Comparison of ENCODE assay signal across 1 cellular context in the genomic region with DNA sequence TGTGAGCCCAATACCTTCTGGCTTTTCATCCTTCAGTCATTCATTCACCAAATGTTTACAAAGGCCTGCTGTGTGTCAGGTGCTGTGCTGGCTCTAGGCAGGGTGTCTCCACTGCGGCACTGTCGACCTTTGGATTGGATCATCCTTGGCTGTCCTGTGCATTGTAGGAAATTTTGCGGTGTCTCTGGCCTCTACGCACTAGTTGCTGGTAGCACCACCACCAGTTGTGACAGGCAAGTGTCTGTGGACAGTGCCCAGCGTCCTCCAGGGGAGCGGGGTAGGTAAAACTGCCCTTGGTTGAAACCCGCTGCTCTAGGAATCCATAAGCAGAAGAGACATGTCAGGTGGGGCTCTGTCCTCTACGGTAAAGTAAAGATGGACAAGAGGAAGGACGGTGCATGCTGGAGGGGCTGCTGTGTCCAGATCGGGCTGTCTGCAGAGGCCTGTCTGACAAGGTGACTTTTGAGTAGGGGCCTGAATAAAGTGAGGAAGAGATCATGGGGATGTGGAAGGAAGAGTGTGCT.
TF ChIP-seq lines count a peak whose summit lies in the region.

No MANE protein-coding gene starts in this region.

TF ChIP-seq in HepG2, 621 proteins besides CTCF, POLR2A, EP300 and RAD21 (continued from another document and continues in another):
- TF ChIP-seq, protein P1, sequence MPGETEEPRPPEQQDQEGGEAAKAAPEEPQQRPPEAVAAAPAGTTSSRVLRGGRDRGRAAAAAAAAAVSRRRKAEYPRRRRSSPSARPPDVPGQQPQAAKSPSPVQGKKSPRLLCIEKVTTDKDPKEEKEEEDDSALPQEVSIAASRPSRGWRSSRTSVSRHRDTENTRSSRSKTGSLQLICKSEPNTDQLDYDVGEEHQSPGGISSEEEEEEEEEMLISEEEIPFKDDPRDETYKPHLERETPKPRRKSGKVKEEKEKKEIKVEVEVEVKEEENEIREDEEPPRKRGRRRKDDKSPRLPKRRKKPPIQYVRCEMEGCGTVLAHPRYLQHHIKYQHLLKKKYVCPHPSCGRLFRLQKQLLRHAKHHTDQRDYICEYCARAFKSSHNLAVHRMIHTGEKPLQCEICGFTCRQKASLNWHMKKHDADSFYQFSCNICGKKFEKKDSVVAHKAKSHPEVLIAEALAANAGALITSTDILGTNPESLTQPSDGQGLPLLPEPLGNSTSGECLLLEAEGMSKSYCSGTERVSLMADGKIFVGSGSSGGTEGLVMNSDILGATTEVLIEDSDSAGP (CRISPR knock-in tag; IDR thresholded peaks at IDR 0.05; ENCODE audit: borderline replicate concordance) = peak; percentile 35; the same call in 1 of the 2 replicates
- peak; percentile 38; the same call in 1 of the 2 replicates for TF ChIP-seq GLI4 (CRISPR knock-in tag; IDR thresholded peaks at IDR 0.05; ENCODE audit: borderline replicate concordance)
- TF ChIP-seq ZC3H13 (CRISPR knock-in tag; IDR thresholded peaks at IDR 0.05) = no peak
- TF ChIP-seq SMC3 (IDR thresholded peaks at IDR 0.05; ENCODE audit: low read length) = no peak
- peak; percentile 95 for TF ChIP-seq ZBTB7B (CRISPR knock-in tag; IDR thresholded peaks at IDR 0.05)
- TF ChIP-seq ATF7 (IDR thresholded peaks at IDR 0.05) = no peak
- TF ChIP-seq ATF7 (CRISPR knock-in tag; IDR thresholded peaks at IDR 0.05) = peak; percentile 88
- TF ChIP-seq, protein P2, sequence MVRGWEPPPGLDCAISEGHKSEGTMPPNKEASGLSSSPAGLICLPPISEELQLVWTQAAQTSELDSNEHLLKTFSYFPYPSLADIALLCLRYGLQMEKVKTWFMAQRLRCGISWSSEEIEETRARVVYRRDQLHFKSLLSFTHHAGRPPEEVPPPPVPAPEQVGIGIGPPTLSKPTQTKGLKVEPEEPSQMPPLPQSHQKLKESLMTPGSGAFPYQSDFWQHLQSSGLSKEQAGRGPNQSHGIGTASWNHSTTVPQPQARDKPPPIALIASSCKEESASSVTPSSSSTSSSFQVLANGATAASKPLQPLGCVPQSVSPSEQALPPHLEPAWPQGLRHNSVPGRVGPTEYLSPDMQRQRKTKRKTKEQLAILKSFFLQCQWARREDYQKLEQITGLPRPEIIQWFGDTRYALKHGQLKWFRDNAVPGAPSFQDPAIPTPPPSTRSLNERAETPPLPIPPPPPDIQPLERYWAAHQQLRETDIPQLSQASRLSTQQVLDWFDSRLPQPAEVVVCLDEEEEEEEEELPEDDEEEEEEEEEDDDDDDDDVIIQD (CRISPR knock-in tag; IDR thresholded peaks at IDR 0.05; ENCODE audit: low read depth) = peak; percentile 59; the same call in 1 of the 2 replicates
- TF ChIP-seq ZNF776 (CRISPR knock-in tag; IDR thresholded peaks at IDR 0.05) = no peak
- TF ChIP-seq, protein P3, sequence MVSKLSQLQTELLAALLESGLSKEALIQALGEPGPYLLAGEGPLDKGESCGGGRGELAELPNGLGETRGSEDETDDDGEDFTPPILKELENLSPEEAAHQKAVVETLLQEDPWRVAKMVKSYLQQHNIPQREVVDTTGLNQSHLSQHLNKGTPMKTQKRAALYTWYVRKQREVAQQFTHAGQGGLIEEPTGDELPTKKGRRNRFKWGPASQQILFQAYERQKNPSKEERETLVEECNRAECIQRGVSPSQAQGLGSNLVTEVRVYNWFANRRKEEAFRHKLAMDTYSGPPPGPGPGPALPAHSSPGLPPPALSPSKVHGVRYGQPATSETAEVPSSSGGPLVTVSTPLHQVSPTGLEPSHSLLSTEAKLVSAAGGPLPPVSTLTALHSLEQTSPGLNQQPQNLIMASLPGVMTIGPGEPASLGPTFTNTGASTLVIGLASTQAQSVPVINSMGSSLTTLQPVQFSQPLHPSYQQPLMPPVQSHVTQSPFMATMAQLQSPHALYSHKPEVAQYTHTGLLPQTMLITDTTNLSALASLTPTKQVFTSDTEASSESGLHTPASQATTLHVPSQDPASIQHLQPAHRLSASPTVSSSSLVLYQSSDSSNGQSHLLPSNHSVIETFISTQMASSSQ (IDR thresholded peaks at IDR 0.05; ENCODE audit: low read depth) = peak; percentile 85
- TF ChIP-seq, protein P3 (CRISPR knock-in tag; IDR thresholded peaks at IDR 0.05; ENCODE audit: borderline replicate concordance) = peak; percentile 91
- 0 out of 2 replicates have a peak, but pooled peaks have one; percentile 28 for TF ChIP-seq SP5 (CRISPR knock-in tag; IDR thresholded peaks at IDR 0.05; ENCODE audit: borderline replicate concordance, low read depth)
- TF ChIP-seq, protein P4, sequence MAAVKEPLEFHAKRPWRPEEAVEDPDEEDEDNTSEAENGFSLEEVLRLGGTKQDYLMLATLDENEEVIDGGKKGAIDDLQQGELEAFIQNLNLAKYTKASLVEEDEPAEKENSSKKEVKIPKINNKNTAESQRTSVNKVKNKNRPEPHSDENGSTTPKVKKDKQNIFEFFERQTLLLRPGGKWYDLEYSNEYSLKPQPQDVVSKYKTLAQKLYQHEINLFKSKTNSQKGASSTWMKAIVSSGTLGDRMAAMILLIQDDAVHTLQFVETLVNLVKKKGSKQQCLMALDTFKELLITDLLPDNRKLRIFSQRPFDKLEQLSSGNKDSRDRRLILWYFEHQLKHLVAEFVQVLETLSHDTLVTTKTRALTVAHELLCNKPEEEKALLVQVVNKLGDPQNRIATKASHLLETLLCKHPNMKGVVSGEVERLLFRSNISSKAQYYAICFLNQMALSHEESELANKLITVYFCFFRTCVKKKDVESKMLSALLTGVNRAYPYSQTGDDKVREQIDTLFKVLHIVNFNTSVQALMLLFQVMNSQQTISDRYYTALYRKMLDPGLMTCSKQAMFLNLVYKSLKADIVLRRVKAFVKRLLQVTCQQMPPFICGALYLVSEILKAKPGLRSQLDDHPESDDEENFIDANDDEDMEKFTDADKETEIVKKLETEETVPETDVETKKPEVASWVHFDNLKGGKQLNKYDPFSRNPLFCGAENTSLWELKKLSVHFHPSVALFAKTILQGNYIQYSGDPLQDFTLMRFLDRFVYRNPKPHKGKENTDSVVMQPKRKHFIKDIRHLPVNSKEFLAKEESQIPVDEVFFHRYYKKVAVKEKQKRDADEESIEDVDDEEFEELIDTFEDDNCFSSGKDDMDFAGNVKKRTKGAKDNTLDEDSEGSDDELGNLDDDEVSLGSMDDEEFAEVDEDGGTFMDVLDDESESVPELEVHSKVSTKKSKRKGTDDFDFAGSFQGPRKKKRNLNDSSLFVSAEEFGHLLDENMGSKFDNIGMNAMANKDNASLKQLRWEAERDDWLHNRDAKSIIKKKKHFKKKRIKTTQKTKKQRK (IDR thresholded peaks at IDR 0.05; ENCODE audit: low read length) = no peak
- no peak; the same call in 1 of the 2 replicates for TF ChIP-seq ZMYM2 (CRISPR knock-in tag; IDR thresholded peaks at IDR 0.05)
- 0 out of 2 replicates have a peak, but pooled peaks have one; percentile 71 for TF ChIP-seq ZNF296 (CRISPR knock-in tag; conservative IDR thresholded peaks at IDR 0.05)
- 0 out of 3 replicates have a peak, but pooled peaks have one; percentile 21 for TF ChIP-seq MXI1 (IDR thresholded peaks at IDR 0.05; ENCODE audit: borderline replicate concordance, low read depth, low read length)
- TF ChIP-seq DPF2 (CRISPR knock-in tag; IDR thresholded peaks at IDR 0.05; ENCODE audit: borderline replicate concordance, low read depth) = peak; percentile 89
- TF ChIP-seq ZFX (CRISPR knock-in tag; IDR thresholded peaks at IDR 0.05; ENCODE audit: low read depth) = peak; percentile 92
- TF ChIP-seq REXO4 (CRISPR knock-in tag; IDR thresholded peaks at IDR 0.05; ENCODE audit: borderline replicate concordance) = no peak
- TF ChIP-seq ZNF292 (CRISPR knock-in tag; IDR thresholded peaks at IDR 0.05; ENCODE audit: borderline replicate concordance, low read depth) = peak; percentile 89; the same call in 1 of the 2 replicates
- TF ChIP-seq, protein P5, sequence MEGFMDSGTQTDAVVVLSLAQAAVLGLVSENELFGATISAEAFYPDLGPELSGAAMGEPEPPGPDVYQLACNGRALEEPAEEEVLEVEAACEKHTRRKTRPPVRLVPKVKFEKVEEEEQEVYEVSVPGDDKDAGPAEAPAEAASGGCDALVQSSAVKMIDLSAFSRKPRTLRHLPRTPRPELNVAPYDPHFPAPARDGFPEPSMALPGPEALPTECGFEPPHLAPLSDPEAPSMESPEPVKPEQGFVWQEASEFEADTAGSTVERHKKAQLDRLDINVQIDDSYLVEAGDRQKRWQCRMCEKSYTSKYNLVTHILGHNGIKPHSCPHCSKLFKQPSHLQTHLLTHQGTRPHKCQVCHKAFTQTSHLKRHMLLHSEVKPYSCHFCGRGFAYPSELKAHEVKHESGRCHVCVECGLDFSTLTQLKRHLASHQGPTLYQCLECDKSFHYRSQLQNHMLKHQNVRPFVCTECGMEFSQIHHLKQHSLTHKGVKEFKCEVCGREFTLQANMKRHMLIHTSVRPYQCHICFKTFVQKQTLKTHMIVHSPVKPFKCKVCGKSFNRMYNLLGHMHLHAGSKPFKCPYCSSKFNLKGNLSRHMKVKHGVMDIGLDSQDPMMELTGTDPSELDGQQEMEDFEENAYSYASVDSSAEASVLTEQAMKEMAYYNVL (CRISPR knock-in tag; IDR thresholded peaks at IDR 0.05; ENCODE audit: borderline replicate concordance) = no peak
- peak; percentile 77; the same call in 1 of the 2 replicates for TF ChIP-seq TCF7 (IDR thresholded peaks at IDR 0.05; ENCODE audit: low read depth)
- no peak for TF ChIP-seq ZNF546 (CRISPR knock-in tag; conservative IDR thresholded peaks at IDR 0.05)
- TF ChIP-seq MEIS2 (CRISPR knock-in tag; IDR thresholded peaks at IDR 0.05) = peak; percentile 75; the same call in 1 of the 2 replicates
- TF ChIP-seq, protein P6, sequence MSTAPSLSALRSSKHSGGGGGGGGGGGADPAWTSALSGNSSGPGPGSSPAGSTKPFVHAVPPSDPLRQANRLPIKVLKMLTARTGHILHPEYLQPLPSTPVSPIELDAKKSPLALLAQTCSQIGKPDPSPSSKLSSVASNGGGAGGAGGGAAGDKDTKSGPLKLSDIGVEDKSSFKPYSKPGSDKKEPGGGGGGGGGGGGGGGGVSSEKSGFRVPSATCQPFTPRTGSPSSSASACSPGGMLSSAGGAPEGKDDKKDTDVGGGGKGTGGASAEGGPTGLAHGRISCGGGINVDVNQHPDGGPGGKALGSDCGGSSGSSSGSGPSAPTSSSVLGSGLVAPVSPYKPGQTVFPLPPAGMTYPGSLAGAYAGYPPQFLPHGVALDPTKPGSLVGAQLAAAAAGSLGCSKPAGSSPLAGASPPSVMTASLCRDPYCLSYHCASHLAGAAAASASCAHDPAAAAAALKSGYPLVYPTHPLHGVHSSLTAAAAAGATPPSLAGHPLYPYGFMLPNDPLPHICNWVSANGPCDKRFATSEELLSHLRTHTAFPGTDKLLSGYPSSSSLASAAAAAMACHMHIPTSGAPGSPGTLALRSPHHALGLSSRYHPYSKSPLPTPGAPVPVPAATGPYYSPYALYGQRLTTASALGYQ (CRISPR knock-in tag; IDR thresholded peaks at IDR 0.05) = no peak
- TF ChIP-seq THAP11 (CRISPR knock-in tag; IDR thresholded peaks at IDR 0.05) = no peak
- no peak for TF ChIP-seq SAFB2 (CRISPR knock-in tag; IDR thresholded peaks at IDR 0.05; ENCODE audit: borderline replicate concordance, low read depth)
- TF ChIP-seq, protein P7, sequence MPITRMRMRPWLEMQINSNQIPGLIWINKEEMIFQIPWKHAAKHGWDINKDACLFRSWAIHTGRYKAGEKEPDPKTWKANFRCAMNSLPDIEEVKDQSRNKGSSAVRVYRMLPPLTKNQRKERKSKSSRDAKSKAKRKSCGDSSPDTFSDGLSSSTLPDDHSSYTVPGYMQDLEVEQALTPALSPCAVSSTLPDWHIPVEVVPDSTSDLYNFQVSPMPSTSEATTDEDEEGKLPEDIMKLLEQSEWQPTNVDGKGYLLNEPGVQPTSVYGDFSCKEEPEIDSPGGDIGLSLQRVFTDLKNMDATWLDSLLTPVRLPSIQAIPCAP (CRISPR knock-in tag; IDR thresholded peaks at IDR 0.05; ENCODE audit: low read depth) = 0 out of 2 replicates have a peak, but pooled peaks have one; percentile 36
- peak; percentile 35; the same call in 1 of the 2 replicates for TF ChIP-seq ZNF792 (CRISPR knock-in tag; IDR thresholded peaks at IDR 0.05)
- TF ChIP-seq RBFOX2 (IDR thresholded peaks at IDR 0.05; ENCODE audit: low read depth, low read length) = no peak
- TF ChIP-seq NFE2L2 (IDR thresholded peaks at IDR 0.05; ENCODE audit: low read length) = no peak
- no peak for TF ChIP-seq NBN (conservative IDR thresholded peaks at IDR 0.05)
